10 cellular contexts compared by ENCODE assay signal in genomic region chr4:87838207-87838606, GRCh38. TPM values are rescaled to one million over a fixed set of nuclear protein-coding genes. Genes with fewer than 3 reads are reported as not detected.
A peak's percentile ranks its signal among the peaks of the same experiment; 100 is the strongest.
DNase-seq lines count a peak whose midpoint lies in the region; ATAC-seq and TF ChIP-seq lines count a peak whose summit lies in the region.
"Had no signal": no experiment of that assay in that cellular context is flagged by ENCODE, and none has a peak within 500 bp of the region (broad histone marks: within the 10 kb centered on the region; RNA-seq: fewer than 3 reads in every experiment).

No MANE protein-coding gene starts in this region.

- ATAC-seq in GM21576 (IDR thresholded peaks at IDR 0.05; ENCODE audit: unreplicated experiment): no peak

- H3K79me2 ChIP-seq in hepatocyte: no peaks in the 10 kb centered on the region

- H3K9me3 ChIP-seq in BE2C (no peaks in the 10 kb centered on the region), HUES48 (ENCODE audit: control insufficient read depth, insufficient read depth, low read length) (no peaks in the 10 kb centered on the region), WERI-Rb-1 (ENCODE audit: severe bottlenecking) (no peaks in the 10 kb centered on the region), hepatocyte (ENCODE audit: low read depth) (no peaks in the 10 kb centered on the region)

- TF ChIP-seq CTCF in BE2C (IDR thresholded peaks at IDR 0.05; ENCODE audit: low read depth, low read length) (peak; percentile 80), WERI-Rb-1 (IDR thresholded peaks at IDR 0.05; ENCODE audit: low read depth, low read length) (peak; percentile 27; the same call in 1 of the 2 replicates), hepatocyte (IDR thresholded peaks at IDR 0.05; ENCODE audit: poor library complexity) (peak; percentile 38), GM13976 (IDR thresholded peaks at IDR 0.05; ENCODE audit: borderline replicate concordance, control extremely low read depth, extremely low read depth, insufficient read depth, missing control alignments) (no peak)

- no peak overlapping the region for H2AFZ ChIP-seq in hepatocyte

- H3K36me3 Mint-ChIP-seq in activated T-helper 2 cell treated with anti-CD3 and anti-CD28 coated beads, Interferon-gamma antibody, Interleukin-2, Interleukin-4, amounts not matched to agents 10 μg/mL and 5 μg/mL and 100 μg/mL, durations not matched to agents 14 hours and 24 hours and 36 hours (ENCODE audit: low read depth): no peaks in the 10 kb centered on the region
- H3K36me3 Mint-ChIP-seq: activated naive CD8-positive, alpha-beta T cell treated with anti-CD3 and anti-CD28 coated beads, Interleukin-2, amount 10 ng/mL, durations not matched to agents 7 days and 5 days had no signal

- no peaks in the 10 kb centered on the region for H3K4me1 Mint-ChIP-seq in activated T-helper 2 cell treated with anti-CD3 and anti-CD28 coated beads, Interferon-gamma antibody, Interleukin-2, Interleukin-4, amounts not matched to agents 10 μg/mL and 5 μg/mL and 100 μg/mL, durations not matched to agents 14 hours and 24 hours and 36 hours (ENCODE audit: low read depth)
- H3K4me1 Mint-ChIP-seq: activated naive CD8-positive, alpha-beta T cell treated with anti-CD3 and anti-CD28 coated beads, Interleukin-2, amount 10 ng/mL, durations not matched to agents 7 days and 5 days had no signal

- H3K9me2 ChIP-seq in hepatocyte (replicated peaks; ENCODE audit: insufficient read depth): no peaks in the 10 kb centered on the region

- H3K27ac Mint-ChIP-seq in activated T-helper 2 cell treated with anti-CD3 and anti-CD28 coated beads, Interferon-gamma antibody, Interleukin-2, Interleukin-4, amounts not matched to agents 10 μg/mL and 5 μg/mL and 100 μg/mL, durations not matched to agents 14 hours and 24 hours and 36 hours: no peak overlapping the region
- H3K27ac Mint-ChIP-seq: activated naive CD8-positive, alpha-beta T cell treated with anti-CD3 and anti-CD28 coated beads, Interleukin-2, amount 10 ng/mL, durations not matched to agents 7 days and 5 days had no signal

- peaks cover 7% of the 10 kb centered on the region; the same call in 1 of the 2 replicates for H3K27me3 ChIP-seq in BE2C
- no peaks in the 10 kb centered on the region for H3K27me3 ChIP-seq in HUES48 (ENCODE audit: control insufficient read depth, insufficient read depth, low read length)
- no peaks in the 10 kb centered on the region for H3K27me3 ChIP-seq in WERI-Rb-1 (ENCODE audit: insufficient read depth, low read depth, severe bottlenecking)
- H3K27me3 ChIP-seq in hepatocyte: no peaks in the 10 kb centered on the region

- no peak overlapping the region for H3K9ac ChIP-seq in HUES48 (ENCODE audit: low read depth, low read length)

- 82% methylated on average over 6 of the region's 6 CpGs for WGBS in hepatocyte (ENCODE audit: low lambda C conversion rate, missing lambda C conversion rate)

- in situ Hi-C loops in G401 (cut with HindIII; ENCODE audit: low sequenced_read_pairs): no loop called here
- in situ Hi-C loops in GM13976 (cut with MboI; ENCODE audit: low sequenced_read_pairs, unreplicated experiment): no loop called here

- DNase-seq in BE2C: peak; percentile 49
- no peak for DNase-seq in WERI-Rb-1
- DNase-seq in hepatocyte (ENCODE audit: low spot score): no peak
- DNase-seq in activated T-helper 2 cell treated with anti-CD3 and anti-CD28 coated beads, Interferon-gamma antibody, Interleukin-2, Interleukin-4, amounts not matched to agents 10 μg/mL and 5 μg/mL and 100 μg/mL, durations not matched to agents 14 hours and 24 hours and 36 hours (ENCODE audit: low spot score): no peak
- no peak for DNase-seq in G401 (ENCODE audit: low spot score)
- no peak for DNase-seq in GM13976 (ENCODE audit: low spot score)
- DNase-seq: activated naive CD8-positive, alpha-beta T cell treated with anti-CD3 and anti-CD28 coated beads, Interleukin-2, amount 10 ng/mL, durations not matched to agents 7 days and 5 days; NCI-H2081 treated with DMSO at 0.1 percent for 48 hours had no signal

- H3K4me1 ChIP-seq in BE2C (peaks cover 8% of the 10 kb centered on the region), HUES48 (ENCODE audit: control insufficient read depth, insufficient read depth, low read length) (peaks cover 23% of the 10 kb centered on the region), hepatocyte (ENCODE audit: insufficient read depth) (no peaks in the 10 kb centered on the region)

- H3K36me3 ChIP-seq in BE2C (no peaks in the 10 kb centered on the region), HUES48 (ENCODE audit: control insufficient read depth, insufficient read depth, low read length) (no peaks in the 10 kb centered on the region), WERI-Rb-1 (no peaks in the 10 kb centered on the region), hepatocyte (replicated peaks; ENCODE audit: insufficient read depth, low read depth) (no peaks in the 10 kb centered on the region)

- H3K9me3 Mint-ChIP-seq in activated T-helper 2 cell treated with anti-CD3 and anti-CD28 coated beads, Interferon-gamma antibody, Interleukin-2, Interleukin-4, amounts not matched to agents 10 μg/mL and 5 μg/mL and 100 μg/mL, durations not matched to agents 14 hours and 24 hours and 36 hours: no peaks in the 10 kb centered on the region
- H3K9me3 Mint-ChIP-seq: activated naive CD8-positive, alpha-beta T cell treated with anti-CD3 and anti-CD28 coated beads, Interleukin-2, amount 10 ng/mL, durations not matched to agents 7 days and 5 days had no signal

- peaks cover 23% of the 10 kb centered on the region for H3K27me3 Mint-ChIP-seq in activated T-helper 2 cell treated with anti-CD3 and anti-CD28 coated beads, Interferon-gamma antibody, Interleukin-2, Interleukin-4, amounts not matched to agents 10 μg/mL and 5 μg/mL and 100 μg/mL, durations not matched to agents 14 hours and 24 hours and 36 hours (ENCODE audit: low read depth)

- H3K27ac ChIP-seq in HUES48 (ENCODE audit: low read depth, low read length): peak overlapping the region; percentile 36
- H3K27ac ChIP-seq in WERI-Rb-1: no peak overlapping the region
- H3K27ac ChIP-seq in hepatocyte: no peak overlapping the region

- no peak overlapping the region for H3K4me3 ChIP-seq in BE2C (ENCODE audit: low read depth, low read length)
- no peak overlapping the region for H3K4me3 ChIP-seq in HUES48 (ENCODE audit: low read depth, low read length)
- no peak overlapping the region for H3K4me3 ChIP-seq in WERI-Rb-1 (ENCODE audit: low read depth, low read length)
- H3K4me3 ChIP-seq in hepatocyte: no peak overlapping the region

- H4K20me1 ChIP-seq in hepatocyte (ENCODE audit: insufficient read depth, poor library complexity, severe bottlenecking): no peaks in the 10 kb centered on the region

- H3K4me3 Mint-ChIP-seq in activated T-helper 2 cell treated with anti-CD3 and anti-CD28 coated beads, Interferon-gamma antibody, Interleukin-2, Interleukin-4, amounts not matched to agents 10 μg/mL and 5 μg/mL and 100 μg/mL, durations not matched to agents 14 hours and 24 hours and 36 hours (ENCODE audit: low read depth): no peak overlapping the region
- H3K4me3 Mint-ChIP-seq: activated naive CD8-positive, alpha-beta T cell treated with anti-CD3 and anti-CD28 coated beads, Interleukin-2, amount 10 ng/mL, durations not matched to agents 7 days and 5 days had no signal

- H3K4me2 ChIP-seq in hepatocyte: no peak overlapping the region

- intact Hi-C loops in activated T-helper 2 cell treated with anti-CD3 and anti-CD28 coated beads, Interferon-gamma antibody, Interleukin-2, Interleukin-4, amounts not matched to agents 10 μg/mL and 5 μg/mL and 100 μg/mL, durations not matched to agents 14 hours and 24 hours and 36 hours (cut with micrococcal nuclease): loop anchor here (2.0 to 5.0 kb wide), 2 partner anchors 157 to 341 kb away; no protein-coding TSS in a partner anchor

RNA-seq across cellular contexts. Expression of gene MEPE, which starts 5.4 kb away (rescaled TPM):
- not detected for polyA plus RNA-seq in BE2C (2012; ENCODE audit: insufficient read depth, insufficient read length, low read depth)
- 0.07 TPM in 1 of 2 replicates, not detected in the other for total RNA-seq in hepatocyte
- polyA plus RNA-seq in hepatocyte: not detected in 2 replicates
- total RNA-seq in activated T-helper 2 cell treated with anti-CD3 and anti-CD28 coated beads, Interferon-gamma antibody, Interleukin-2, Interleukin-4, amounts not matched to agents 10 μg/mL and 5 μg/mL and 100 μg/mL, durations not matched to agents 14 hours and 24 hours and 36 hours: not detected in 2 replicates
- not detected in 2 replicates for total RNA-seq in G401 (2014; rRNA removed; shearing (Covaris generic))
- total RNA-seq: activated naive CD8-positive, alpha-beta T cell treated with anti-CD3 and anti-CD28 coated beads, Interleukin-2, amount 10 ng/mL, durations not matched to agents 7 days and 5 days had no signal

RNA-seq across cellular contexts. Expression of gene IBSP, which starts 38.9 kb away (rescaled TPM):
- not detected for polyA plus RNA-seq in BE2C (2012; ENCODE audit: insufficient read depth, insufficient read length, low read depth)
- 0.07 TPM in 1 of 2 replicates, not detected in the other for total RNA-seq in hepatocyte
- 0.12 TPM in 1 of 2 replicates, not detected in the other for polyA plus RNA-seq in hepatocyte
- total RNA-seq in activated T-helper 2 cell treated with anti-CD3 and anti-CD28 coated beads, Interferon-gamma antibody, Interleukin-2, Interleukin-4, amounts not matched to agents 10 μg/mL and 5 μg/mL and 100 μg/mL, durations not matched to agents 14 hours and 24 hours and 36 hours: not detected in 2 replicates
- not detected in 2 replicates for total RNA-seq in G401 (2014; rRNA removed; shearing (Covaris generic))
- total RNA-seq: activated naive CD8-positive, alpha-beta T cell treated with anti-CD3 and anti-CD28 coated beads, Interleukin-2, amount 10 ng/mL, durations not matched to agents 7 days and 5 days had no signal
